10 cellular contexts compared by ENCODE assay signal in the genomic region with DNA sequence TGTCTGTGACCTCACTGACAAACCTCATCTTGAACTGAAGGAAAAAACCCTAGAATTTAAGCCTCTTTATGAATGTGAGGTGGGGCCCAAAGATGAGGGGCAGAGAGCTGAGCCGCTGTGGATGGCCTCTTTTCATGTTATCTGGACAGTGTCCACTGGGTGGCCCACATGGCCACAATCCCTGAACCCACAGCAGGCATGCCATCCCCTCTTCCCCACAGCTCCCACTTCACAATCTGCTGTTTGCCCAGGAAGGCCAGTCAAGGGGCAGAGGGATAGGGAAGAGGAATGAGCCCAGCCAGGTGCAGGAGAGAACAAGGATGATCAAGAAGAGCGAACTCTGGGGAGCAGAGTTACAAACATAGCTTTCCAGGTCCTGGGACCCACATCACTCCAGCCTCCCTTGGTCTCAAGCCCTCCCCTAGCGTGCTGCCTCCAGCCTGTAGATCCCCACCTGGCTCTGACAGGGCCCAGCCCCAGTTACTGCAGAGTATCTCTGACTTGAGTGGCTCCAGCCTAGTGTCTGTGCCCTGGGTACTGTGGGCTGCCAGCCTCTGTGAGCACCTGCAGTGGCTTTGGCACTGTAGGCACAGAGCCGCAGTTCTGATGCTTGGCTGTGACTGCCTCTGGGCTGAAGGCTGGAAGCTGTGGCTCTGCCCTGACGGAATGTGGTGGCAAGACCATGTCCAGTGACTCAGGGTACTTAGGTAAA. TPM values are rescaled to one million over a fixed set of nuclear protein-coding genes. Genes with fewer than 3 reads are reported as not detected.
DNase-seq lines count a peak whose midpoint lies in the region; ATAC-seq, FAIRE-seq and TF ChIP-seq lines count a peak whose summit lies in the region.
"Had no signal": no experiment of that assay in that cellular context is flagged by ENCODE, and none has a peak within 500 bp of the region (broad histone marks: within the 10 kb centered on the region; RNA-seq: fewer than 3 reads in every experiment).

No MANE protein-coding gene starts in this region.

- ATAC-seq in HepG2 (peak; percentile 69), HG03039 (IDR thresholded peaks at IDR 0.05; ENCODE audit: unreplicated experiment) (no peak)

- TF ChIP-seq EP300 in HepG2 (IDR thresholded peaks at IDR 0.05; ENCODE audit: low read depth in 2 of 2, low read length in 2 of 2) (no peak), HepG2 (CRISPR knock-in tag; IDR thresholded peaks at IDR 0.05; ENCODE audit: borderline replicate concordance) (no peak)

- H3K9me3 ChIP-seq in BE2C, result no peaks in the 10 kb centered on the region
- no peaks in the 10 kb centered on the region for H3K9me3 ChIP-seq in HepG2 (ENCODE audit: low read length)
- H3K9me3 ChIP-seq: thyroid gland had no signal

- CTCF ChIA-PET in HEK293T (lab: Yijun Ruan, JAX) (interaction anchor here (0.7 to 1.0 kb wide), 2 partner anchors 11 to 73 kb away, joined by 3 to 4 read pairs; no protein-coding TSS in a partner anchor), HepG2 (lab: Yijun Ruan, JAX; ENCODE audit: low intra/inter-chr PET ratio, low total read pairs) (interaction anchor here (1.1 kb wide), 1 partner anchor 99 kb away, joined by 3 read pairs; no protein-coding TSS in a partner anchor)

- intact Hi-C loops in HepG2 (cut with micrococcal nuclease; ENCODE audit: unreplicated experiment), result no loop called here

- no peak overlapping the region for H3K27ac ChIP-seq in HepG2 (ENCODE audit: extremely low read length, insufficient read depth, low read length)
- H3K27ac ChIP-seq: thyroid gland had no signal

- in situ Hi-C loops in HepG2 (cut with HindIII; ENCODE audit: extremely low pct_ligation_motif_present, low pct_unique_long_range_greater_than_20kb), result no loop called here

- BruUV-seq in HepG2 (replicated peaks; lab: Mats Ljungman, UMichigan), result no TSS peak

- H2AFZ ChIP-seq in HepG2 (ENCODE audit: low read length), result no peak overlapping the region

- TF ChIP-seq POLR2A in HepG2 (IDR thresholded peaks at IDR 0.05; ENCODE audit: insufficient read depth in 1 of 2, low read depth in 2 of 2, low read length in 2 of 2), result peak; percentile 6 to 20; a peak in 1 of 4 replicates

- no peak overlapping the region for H3K4me2 ChIP-seq in HepG2 (ENCODE audit: low read depth, low read length)

- no peaks in the 10 kb centered on the region; the same call in 1 of the 2 replicates for H4K20me1 ChIP-seq in HepG2 (ENCODE audit: insufficient read depth, low read length)

- H3K9ac ChIP-seq in HepG2 (ENCODE audit: insufficient read depth, low read depth, low read length), result no peak overlapping the region

- H3K79me2 ChIP-seq in HepG2 (ENCODE audit: insufficient read depth, low read length), result no peaks in the 10 kb centered on the region

- H3K36me3 ChIP-seq in BE2C (no peaks in the 10 kb centered on the region), HepG2 (replicated peaks in 1 of 2; ENCODE audit: control insufficient read depth in 1 of 2, insufficient read depth in 2 of 2, low read length in 2 of 2) (peaks cover 2 to 19% of the 10 kb centered on the region in 2 experiments; a peak in 4 of 5 replicates)

- WGBS in HepG2 (ENCODE audit: low lambda C conversion rate), result 81% methylated on average over 5 of the region's 5 CpGs

- H3K4me1 ChIP-seq in BE2C, result peaks cover 5% of the 10 kb centered on the region; the same call in 1 of the 2 replicates
- H3K4me1 ChIP-seq in HepG2 (ENCODE audit: insufficient read depth, low read length), result peaks cover 15% of the 10 kb centered on the region

- POLR2A ChIA-PET in HEK293T (lab: Yijun Ruan, JAX) (interaction anchor here (0.9 kb wide), 1 partner anchor 44 kb away, joined by 4 read pairs; a partner anchor contains a TSS), HepG2 (lab: Yijun Ruan, JAX) (interaction anchor here (1.3 kb wide), 1 partner anchor 44 kb away, joined by 3 read pairs; a partner anchor contains a TSS)

- peak; percentile 21; the same call in 1 of the 2 replicates for TF ChIP-seq RAD21 in HepG2 (CRISPR knock-in tag; IDR thresholded peaks at IDR 0.05)

- no peak for DNase-seq in BE2C
- peak; percentile 52 for DNase-seq in HEK293T (ENCODE audit: extremely low spot score)
- DNase-seq in amniotic epithelial cell (ENCODE audit: low read depth), result peak; percentile 27
- peak; percentile 16 for DNase-seq in HepG2 (ENCODE audit: low spot score)
- no peak for DNase-seq in NCI-H128 (lab: John Stamatoyannopoulos, UW; ENCODE audit: unreplicated experiment)
- no peak for DNase-seq in H4 (ENCODE audit: low spot score)
- no peak for DNase-seq in activated gamma-delta T cell treated with Interleukin-2 at 50 U/mL for 16 hours
- DNase-seq: NCI-H1105, thyroid gland had no signal

- FAIRE-seq in HepG2 (lab: Jason Lieb, UNC), result peak; percentile 44

- no peaks in the 10 kb centered on the region for H3K27me3 ChIP-seq in BE2C
- H3K27me3 ChIP-seq in HepG2 (ENCODE audit: control insufficient read depth in 1 of 2, insufficient read depth in 2 of 2, low read length in 2 of 2), result no peaks in the 10 kb centered on the region
- H3K27me3 ChIP-seq: thyroid gland had no signal

- no peak overlapping the region for H3K4me3 ChIP-seq in BE2C (ENCODE audit: low read depth, low read length)
- no peak overlapping the region for H3K4me3 ChIP-seq in HepG2 (replicated peaks in 1 of 3; ENCODE audit: insufficient read depth in 1 of 3, low read depth in 2 of 3, low read length in 3 of 3)
- H3K4me3 ChIP-seq: thyroid gland had no signal

- TF ChIP-seq CTCF in BE2C (IDR thresholded peaks at IDR 0.05; ENCODE audit: low read depth, low read length), result peak; percentile 24; the same call in 1 of the 2 replicates
- peak; percentile 63 for TF ChIP-seq CTCF in HepG2 (CRISPR knock-in tag; IDR thresholded peaks at IDR 0.05)

TF ChIP-seq in HEK293T, 16 proteins besides CTCF, POLR2A, EP300 and RAD21 (continues in another document):
- TF ChIP-seq ARNT (IDR thresholded peaks at IDR 0.05) (no peak), FOXM1 (IDR thresholded peaks at IDR 0.05; ENCODE audit: borderline replicate concordance) (no peak), L3MBTL2 (conservative IDR thresholded peaks at IDR 0.05) (no peak)

TF ChIP-seq in HepG2, 621 proteins besides CTCF, POLR2A, EP300 and RAD21 (continues in another document):
- TF ChIP-seq KLF16 (CRISPR knock-in tag; IDR thresholded peaks at IDR 0.05), result no peak
- no peak for TF ChIP-seq CEBPB (IDR thresholded peaks at IDR 0.05; ENCODE audit: borderline replicate concordance, low read depth, low read length)

RNA-seq across cellular contexts. Expression of a gene that starts 1.9 kb away (rescaled TPM):
- polyA plus RNA-seq in BE2C (2012; ENCODE audit: insufficient read depth, insufficient read length, low read depth), result 0.42 TPM
- 0.07 TPM in 1 of 2 replicates, not detected in the other for total RNA-seq in HepG2 (2016; rRNA removed; fragmentation: Illumina TruSeq; extraction: Trizol)
- not detected in 2 replicates for total RNA-seq in HepG2 (2016; cell fraction: cytosol; rRNA removed; fragmentation: Illumina TruSeq; extraction: Trizol; ENCODE audit: low read depth)
- 0.19 TPM in 1 of 2 replicates, not detected in the other for total RNA-seq in HepG2 (2016; cell fraction: insoluble cytoplasmic fraction; rRNA removed; fragmentation: Illumina TruSeq; extraction: Trizol)
- 0.09 TPM in 1 of 2 replicates, not detected in the other for total RNA-seq in HepG2 (2016; cell fraction: membrane; rRNA removed; fragmentation: Illumina TruSeq; extraction: Trizol)
- total RNA-seq in HepG2 (2016; cell fraction: nucleus; rRNA removed; fragmentation: Illumina TruSeq; extraction: Trizol), result 0.31 and 0.50 TPM in 2 replicates
- 0.18 and 0.20 TPM in 2 replicates for polyA plus RNA-seq in HepG2 (2011; rRNA removed)
- 0.05 and 0.08 TPM in 2 replicates for polyA plus RNA-seq in HepG2 (2011; cell fraction: cytosol; rRNA removed)
- 1.2 and 1.7 TPM in 2 replicates for polyA plus RNA-seq in HepG2 (2011; cell fraction: nucleus; rRNA removed)
- 0.44 and 0.65 TPM in 2 replicates for polyA plus RNA-seq in HepG2 (2012)
- polyA plus RNA-seq in HepG2 (2016; cell fraction: cytosol; fragmentation: Illumina TruSeq; extraction: Trizol; ENCODE audit: low read depth), result not detected in 2 replicates
- not detected in 2 replicates for polyA plus RNA-seq in HepG2 (2016; cell fraction: insoluble cytoplasmic fraction; fragmentation: Illumina TruSeq; extraction: Trizol; ENCODE audit: low read depth)
- not detected in 2 replicates for polyA plus RNA-seq in HepG2 (2016; cell fraction: membrane; fragmentation: Illumina TruSeq; extraction: Trizol; ENCODE audit: low read depth)
- polyA plus RNA-seq in HepG2 (2016; cell fraction: nucleus; fragmentation: Illumina TruSeq; extraction: Trizol; ENCODE audit: insufficient read depth, low read depth), result 0.60 and 0.71 TPM in 2 replicates
- 0.37 and 1.3 TPM in 2 replicates for polyA minus RNA-seq in HepG2 (2011; rRNA and poly(A)+ RNA removed; ENCODE audit: low replicate concordance)
- polyA minus RNA-seq in HepG2 (2011; cell fraction: cytosol; rRNA and poly(A)+ RNA removed), result not detected in 2 replicates
- polyA minus RNA-seq in HepG2 (2011; cell fraction: nucleus; rRNA and poly(A)+ RNA removed), result 2.1 and 2.4 TPM in 2 replicates
- total RNA-seq in H4 (2014; rRNA removed; shearing (Covaris generic)), result not detected in 2 replicates

RNA-seq across cellular contexts. Expression of a gene that starts 43.9 kb away (rescaled TPM):
- polyA plus RNA-seq in BE2C (2012; ENCODE audit: insufficient read depth, insufficient read length, low read depth), result 30.4 TPM
- 42.8 and 63.1 TPM in 2 replicates for total RNA-seq in HepG2 (2016; rRNA removed; fragmentation: Illumina TruSeq; extraction: Trizol)
- total RNA-seq in HepG2 (2016; cell fraction: cytosol; rRNA removed; fragmentation: Illumina TruSeq; extraction: Trizol; ENCODE audit: low read depth), result 8.1 and 8.4 TPM in 2 replicates
- 40.9 and 54.3 TPM in 2 replicates for total RNA-seq in HepG2 (2016; cell fraction: insoluble cytoplasmic fraction; rRNA removed; fragmentation: Illumina TruSeq; extraction: Trizol)
- total RNA-seq in HepG2 (2016; cell fraction: membrane; rRNA removed; fragmentation: Illumina TruSeq; extraction: Trizol), result 18.5 and 19.2 TPM in 2 replicates
- total RNA-seq in HepG2 (2016; cell fraction: nucleus; rRNA removed; fragmentation: Illumina TruSeq; extraction: Trizol), result 56.4 and 60.8 TPM in 2 replicates
- 9.6 and 10.1 TPM in 2 replicates for polyA plus RNA-seq in HepG2 (2011; rRNA removed)
- polyA plus RNA-seq in HepG2 (2011; cell fraction: cytosol; rRNA removed), result 6.4 and 7.9 TPM in 2 replicates
- 42.7 and 43.4 TPM in 2 replicates for polyA plus RNA-seq in HepG2 (2011; cell fraction: nucleus; rRNA removed)
- polyA plus RNA-seq in HepG2 (2012), result 19.4 and 21.9 TPM in 2 replicates
- polyA plus RNA-seq in HepG2 (2016; cell fraction: cytosol; fragmentation: Illumina TruSeq; extraction: Trizol; ENCODE audit: low read depth), result 4.7 and 5.0 TPM in 2 replicates
- polyA plus RNA-seq in HepG2 (2016; cell fraction: insoluble cytoplasmic fraction; fragmentation: Illumina TruSeq; extraction: Trizol; ENCODE audit: low read depth), result 61.3 and 68.4 TPM in 2 replicates
- polyA plus RNA-seq in HepG2 (2016; cell fraction: membrane; fragmentation: Illumina TruSeq; extraction: Trizol; ENCODE audit: low read depth), result 9.5 and 10.5 TPM in 2 replicates
- 105 and 109 TPM in 2 replicates for polyA plus RNA-seq in HepG2 (2016; cell fraction: nucleus; fragmentation: Illumina TruSeq; extraction: Trizol; ENCODE audit: insufficient read depth, low read depth)
- 23.3 and 120 TPM in 2 replicates for polyA minus RNA-seq in HepG2 (2011; rRNA and poly(A)+ RNA removed; ENCODE audit: low replicate concordance)
- 7.5 and 8.1 TPM in 2 replicates for polyA minus RNA-seq in HepG2 (2011; cell fraction: cytosol; rRNA and poly(A)+ RNA removed)
- 51.4 and 55.3 TPM in 2 replicates for polyA minus RNA-seq in HepG2 (2011; cell fraction: nucleus; rRNA and poly(A)+ RNA removed)
- 38.7 and 56.2 TPM in 2 replicates for total RNA-seq in H4 (2014; rRNA removed; shearing (Covaris generic))

Comparison
In these comparisons a context has a peak if more than half of its experiments do, and no peak if none do; other contexts are left out.
1. DNase-seq: peak in HEK293T (single experiment), amniotic epithelial cell (single experiment) and HepG2 (single experiment); none in BE2C (single experiment), NCI-H128 (single experiment), H4 (single experiment) and activated gamma-delta T cell treated with Interleukin-2 at 50 U/mL for 16 hours (single experiment).